ENCODE assay signal across 10 cellular contexts in the genomic region with DNA sequence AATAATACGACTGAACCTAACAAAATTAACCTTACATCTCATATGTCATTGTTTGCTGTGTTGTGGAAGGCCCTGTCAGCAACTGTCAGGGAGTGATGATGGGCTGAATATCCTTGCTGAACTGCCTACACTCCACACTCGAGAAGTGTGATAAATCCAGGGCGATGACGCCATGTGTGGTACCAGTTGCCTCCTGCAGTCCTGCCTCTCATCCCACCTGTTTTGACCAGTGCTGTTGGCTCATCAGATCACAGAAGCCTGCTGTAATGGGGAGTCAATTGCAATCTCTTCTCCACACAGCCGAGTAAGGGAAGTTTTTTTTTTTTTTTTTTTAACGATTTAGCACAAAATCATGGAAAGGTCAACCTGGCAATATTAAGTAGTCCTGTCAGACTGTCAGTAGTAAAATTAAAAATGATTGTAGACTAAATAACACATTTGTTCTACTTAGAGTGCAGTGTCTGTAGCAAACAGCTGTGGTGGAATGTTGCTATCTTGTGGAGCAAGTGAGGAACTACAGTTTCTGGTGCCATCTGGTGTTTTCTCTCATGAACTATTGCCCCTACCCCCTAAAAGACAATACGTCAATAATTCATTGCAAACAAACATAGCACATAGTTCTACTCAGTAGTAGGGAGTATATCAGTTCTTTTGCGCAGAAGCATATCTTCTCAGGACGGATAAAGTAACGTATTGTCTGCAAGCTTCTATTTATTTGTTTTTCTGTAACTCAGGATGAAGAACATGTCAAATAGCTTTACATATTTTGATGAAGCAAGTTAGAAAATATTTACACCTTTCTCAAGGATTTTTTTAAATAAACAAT.
DNase-seq lines count a peak whose midpoint lies in the region; ATAC-seq, FAIRE-seq and TF ChIP-seq lines count a peak whose summit lies in the region.
"Had no signal": no experiment of that assay in that cellular context is flagged by ENCODE, and none has a peak within 500 bp of the region (broad histone marks: within the 10 kb centered on the region; RNA-seq: fewer than 3 reads in every experiment).

No MANE protein-coding gene starts in this region.

- no peaks in the 10 kb centered on the region for H3K27me3 Mint-ChIP-seq in CD4-positive, alpha-beta T cell

- peak; percentile 21 for FAIRE-seq in A204.1 (lab: Jason Lieb, UNC)
- FAIRE-seq: GM18507 had no signal

- H3K36me3 ChIP-seq in H7 (replicated peaks; ENCODE audit: control insufficient read depth, insufficient read depth, low read length) (no peaks in the 10 kb centered on the region), Panc1 (ENCODE audit: control insufficient read depth, insufficient read depth, low read length) (no peaks in the 10 kb centered on the region)

- CTCF ChIA-PET in Panc1 (lab: Charles Lee): no interaction called here
- CTCF ChIA-PET in CD4-positive, alpha-beta T cell (lab: Charles Lee): no interaction called here

- POLR2A ChIA-PET in Panc1 (lab: Charles Lee): no interaction called here
- POLR2A ChIA-PET in CD4-positive, alpha-beta T cell (lab: Charles Lee): no interaction called here

- no peaks in the 10 kb centered on the region for H3K27me3 ChIP-seq in H7 (ENCODE audit: control insufficient read depth, insufficient read depth, low read length)
- H3K27me3 ChIP-seq in Panc1 (ENCODE audit: control insufficient read depth, insufficient read depth, low read length): no peaks in the 10 kb centered on the region
- no peaks in the 10 kb centered on the region for H3K27me3 ChIP-seq in CD4-positive, alpha-beta T cell (ENCODE audit: control insufficient read depth, insufficient read depth, low read length)

- H3K4me3 Mint-ChIP-seq in CD4-positive, alpha-beta T cell: no peak overlapping the region
- H3K4me3 Mint-ChIP-seq: memory B cell had no signal

- peak; percentile 51 for DNase-seq in H7
- no peak for DNase-seq in Panc1 (ENCODE audit: low read depth, low spot score)
- DNase-seq in hepatic stellate cell (ENCODE audit: low spot score): peak; percentile 41
- DNase-seq in CD4-positive, alpha-beta T cell: no peak
- no peak for DNase-seq in GF-D8 (lab: John Stamatoyannopoulos, UW)

- H3K9me3 ChIP-seq in Panc1 (ENCODE audit: control insufficient read depth, insufficient read depth, low read depth, low read length): no peaks in the 10 kb centered on the region
- no peaks in the 10 kb centered on the region for H3K9me3 ChIP-seq in CD4-positive, alpha-beta T cell (ENCODE audit: control insufficient read depth, low read length)

- intact Hi-C loops in Panc1 (cut with micrococcal nuclease; ENCODE audit: unreplicated experiment): loop anchor here (10.0 kb wide), 2 partner anchors 196 to 816 kb away; no protein-coding TSS in a partner anchor
- intact Hi-C loops in CD4-positive, alpha-beta T cell (cut with DNase I, micrococcal nuclease): no loop called here

- no peaks in the 10 kb centered on the region for H3K9me3 Mint-ChIP-seq in CD4-positive, alpha-beta T cell

- ATAC-seq in Panc1 (no peak), HG02884 (IDR thresholded peaks at IDR 0.05; ENCODE audit: unreplicated experiment) (no peak), HG02970 (IDR thresholded peaks at IDR 0.05; ENCODE audit: low FRiP score, unreplicated experiment) (no peak)
- ATAC-seq in CD4-positive, alpha-beta T cell (ENCODE audit: poor library complexity): no peak

- no peak overlapping the region for H3K27ac Mint-ChIP-seq in CD4-positive, alpha-beta T cell
- H3K27ac Mint-ChIP-seq: memory B cell had no signal

- no peak overlapping the region for H3K27ac ChIP-seq in Panc1 (ENCODE audit: low read length)
- H3K27ac ChIP-seq in CD4-positive, alpha-beta T cell (ENCODE audit: low read depth, low read length): no peak overlapping the region

- no peaks in the 10 kb centered on the region for H3K4me1 Mint-ChIP-seq in CD4-positive, alpha-beta T cell (ENCODE audit: low read depth)
- H3K4me1 Mint-ChIP-seq: memory B cell had no signal

- H3K4me3 ChIP-seq in H7 (ENCODE audit: insufficient read depth, low read depth, low read length) (no peak overlapping the region), Panc1 (ENCODE audit: low read depth in 2 of 2, low read length in 2 of 2) (no peak overlapping the region)

- H3K4me1 ChIP-seq in Panc1 (ENCODE audit: control insufficient read depth, insufficient read depth, low read length): no peaks in the 10 kb centered on the region

- BruUV-seq in Panc1 (replicated peaks; lab: Mats Ljungman, UMichigan): no TSS peak

- in situ Hi-C loops in Panc1 (cut with HindIII; ENCODE audit: low pct_unique_long_range_greater_than_20kb, low sequenced_read_pairs): no loop called here

- H3K36me3 Mint-ChIP-seq in CD4-positive, alpha-beta T cell (ENCODE audit: low read depth): no peaks in the 10 kb centered on the region
- H3K36me3 Mint-ChIP-seq: memory B cell had no signal

- TF ChIP-seq CTCF in Panc1 (IDR thresholded peaks at IDR 0.05): peak; percentile 75
- no peak for TF ChIP-seq CTCF in CD4-positive, alpha-beta T cell (IDR thresholded peaks at IDR 0.05)

Comparison
In these comparisons a context has a peak if more than half of its experiments do, and no peak if none do; other contexts are left out.
1. DNase-seq: peak in H7 (single experiment) and hepatic stellate cell (single experiment); none in Panc1 (single experiment), CD4-positive, alpha-beta T cell (0 of 10) and GF-D8 (single experiment).